23 cellular contexts compared by ENCODE assay signal in the genomic region with DNA sequence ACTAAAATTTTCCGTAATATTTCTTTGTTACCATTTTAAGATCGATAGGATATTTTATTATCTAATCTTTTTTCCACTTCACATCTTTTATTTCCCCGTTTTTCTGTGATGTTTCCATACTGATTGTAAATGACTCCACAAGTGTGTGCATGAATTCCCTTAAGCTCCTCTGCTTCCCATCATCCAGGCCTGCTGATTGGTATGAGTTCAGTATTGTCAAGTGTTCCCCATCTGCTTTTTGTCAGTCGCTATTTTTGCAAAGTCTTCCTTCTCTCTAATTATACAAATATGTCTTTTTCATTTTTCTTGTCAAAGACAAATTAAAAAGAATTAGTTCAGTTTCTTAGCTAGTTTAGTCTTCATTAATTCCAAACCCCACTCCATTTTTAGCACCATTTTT.
"Had no signal": no experiment of that assay in that cellular context is flagged by ENCODE, and none has a peak within 500 bp of the region (broad histone marks: within the 10 kb centered on the region; RNA-seq: fewer than 3 reads in every experiment).

No MANE protein-coding gene starts in this region.

- H3K36me3 Mint-ChIP-seq: natural killer cell, neural progenitor cell had no signal

- H3K9ac ChIP-seq: neural progenitor cell had no signal

- H3K4me1 Mint-ChIP-seq: neural progenitor cell had no signal

- H3K36me3 ChIP-seq: esophagus squamous epithelium, gastrocnemius medialis, neural progenitor cell, prostate gland, right atrium auricular region, sigmoid colon, tibial artery had no signal

- H3K4me1 ChIP-seq: prostate gland, testis had no signal

- H3K4me3 ChIP-seq: coronary artery, esophagus squamous epithelium, gastrocnemius medialis, neural progenitor cell, prostate gland, right atrium auricular region, sigmoid colon, testis, tibial artery had no signal

- H3K27me3 Mint-ChIP-seq: central memory CD8-positive, alpha-beta T cell; effector memory CD8-positive, alpha-beta T cell; stimulated activated memory B cell treated with anti-CD40 and anti-IgM and Interleukin-4, amounts not matched to agents 10 μg/mL and 1 μg/mL and 100 μg/mL, for 72 hours; type B pancreatic cell had no signal

- H3K27ac Mint-ChIP-seq: effector memory CD8-positive, alpha-beta T cell; natural killer cell; neural progenitor cell; stimulated activated memory B cell treated with anti-CD40 and anti-IgM and Interleukin-4, amounts not matched to agents 10 μg/mL and 1 μg/mL and 100 μg/mL, for 72 hours; type B pancreatic cell had no signal

- DNase-seq: dermis blood vessel endothelial cell; effector memory CD8-positive, alpha-beta T cell; erythroblast; esophagus squamous epithelium; gastrocnemius medialis; head of caudate nucleus; mesendoderm; natural killer cell; sigmoid colon; stimulated activated CD4-positive, alpha-beta T cell treated with anti-CD3 and anti-CD28 coated beads, Interleukin-2, amount 100 ng/mL, for 24 hours; stimulated activated CD4-positive, alpha-beta T cell treated with anti-CD3 and anti-CD28 coated beads, Interleukin-4, amount 100 ng/mL, for 24 hours; stimulated activated naive CD8-positive, alpha-beta T cell treated with anti-CD3 and anti-CD28 coated beads, Interleukin-15, Interleukin-2, amounts not matched to agents 100 U/mL and 50 U/mL, for 24 hours; substantia nigra; testis; tibial artery had no signal

- H3K9me3 Mint-ChIP-seq: central memory CD8-positive, alpha-beta T cell; effector memory CD8-positive, alpha-beta T cell; natural killer cell; neural progenitor cell; stimulated activated memory B cell treated with anti-CD40 and anti-IgM and Interleukin-4, amounts not matched to agents 10 μg/mL and 1 μg/mL and 100 μg/mL, for 72 hours; type B pancreatic cell had no signal

- ATAC-seq: effector memory CD8-positive, alpha-beta T cell; gastrocnemius medialis; left lobe of liver; natural killer cell; stimulated activated memory B cell treated with anti-CD40 and anti-IgM and Interleukin-4, amounts not matched to agents 10 μg/mL and 1 μg/mL and 100 μg/mL, for 72 hours; stimulated activated naive CD8-positive, alpha-beta T cell treated with anti-CD3 and anti-CD28 coated beads, Interleukin-15, Interleukin-2, amounts not matched to agents 100 U/mL and 50 U/mL, for 24 hours had no signal

- H3K27ac ChIP-seq: coronary artery, esophagus squamous epithelium, gastrocnemius medialis, neural progenitor cell, prostate gland, right atrium auricular region, sigmoid colon, testis, tibial artery had no signal

- H3K4me2 ChIP-seq: neural progenitor cell had no signal

- H3K27me3 ChIP-seq: esophagus squamous epithelium, gastrocnemius medialis, neural progenitor cell, right atrium auricular region, sigmoid colon, testis, tibial artery had no signal

- H3K4me3 Mint-ChIP-seq: central memory CD8-positive, alpha-beta T cell; effector memory CD8-positive, alpha-beta T cell; natural killer cell; neural progenitor cell; stimulated activated memory B cell treated with anti-CD40 and anti-IgM and Interleukin-4, amounts not matched to agents 10 μg/mL and 1 μg/mL and 100 μg/mL, for 72 hours; type B pancreatic cell had no signal

- H2AFZ ChIP-seq: neural progenitor cell had no signal

- H3K9me3 ChIP-seq: esophagus squamous epithelium, gastrocnemius medialis, prostate gland, right atrium auricular region, sigmoid colon, testis, tibial artery had no signal
